ENCODE assay signal across 23 cellular contexts in the genomic region with DNA sequence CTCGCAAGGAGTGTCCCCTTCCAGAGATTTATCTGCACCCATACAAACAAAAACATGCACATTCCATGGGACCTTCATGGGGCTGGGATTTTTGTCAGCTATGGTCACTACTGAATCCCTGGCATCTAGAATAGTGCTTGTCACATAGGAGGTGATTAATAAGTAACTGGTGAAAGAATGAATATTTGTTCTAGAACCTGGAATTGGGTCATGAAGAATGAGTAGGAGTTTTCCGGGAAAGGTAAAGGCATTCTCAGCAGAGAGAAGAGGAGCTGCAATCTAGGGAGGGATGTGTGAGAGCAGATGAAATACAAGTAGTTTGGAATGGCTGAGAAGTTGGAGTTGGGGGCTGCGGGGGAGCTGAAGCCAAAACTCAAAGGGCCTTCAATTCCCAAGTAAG. TPM values are rescaled to one million over a fixed set of nuclear protein-coding genes. Genes with fewer than 3 reads are reported as not detected.
"Had no signal": no experiment of that assay in that cellular context is flagged by ENCODE, and none has a peak within 500 bp of the region (broad histone marks: within the 10 kb centered on the region; RNA-seq: fewer than 3 reads in every experiment).

No MANE protein-coding gene starts in this region.

- H3K27me3 ChIP-seq: adrenal gland, foreskin keratinocyte had no signal

- H3K27ac ChIP-seq: adrenal gland, foreskin keratinocyte, parathyroid adenoma had no signal

- DNase-seq: activated CD4-positive, alpha-beta memory T cell treated with anti-CD3 and anti-CD28 coated beads, Interleukin-2, amount 10 ng/mL, durations not matched to agents 7 days and 5 days; activated CD4-positive, alpha-beta T cell treated with anti-CD3 and anti-CD28 coated beads for 4 hours; activated naive CD4-positive, alpha-beta T cell treated with anti-CD3 and anti-CD28 coated beads, Interleukin-2, amount 50 U/mL, for 16 hours; activated T-cell treated with anti-CD3 and anti-CD28 coated beads, Interleukin-2, amount 50 U/mL, for 1 hour; adrenal gland; effector memory CD8-positive, alpha-beta T cell; foreskin keratinocyte; hypothalamus; islet precursor cell; mammary epithelial cell; stimulated activated CD4-positive, alpha-beta T cell treated with anti-CD3 and anti-CD28 coated beads, Interleukin-4, amount 100 ng/mL, for 1 hour had no signal

- ATAC-seq: effector memory CD8-positive, alpha-beta T cell; foreskin keratinocyte; sciatic nerve had no signal

- H3K9me3 Mint-ChIP-seq: effector memory CD8-positive, alpha-beta T cell had no signal

- H3K9me3 ChIP-seq: adrenal gland had no signal

- H3K27me3 Mint-ChIP-seq: activated CD4-positive, alpha-beta memory T cell treated with anti-CD3 and anti-CD28 coated beads, Interleukin-2, amount 10 ng/mL, durations not matched to agents 7 days and 5 days; effector memory CD8-positive, alpha-beta T cell had no signal

- H3K4me3 Mint-ChIP-seq: activated CD4-positive, alpha-beta memory T cell treated with anti-CD3 and anti-CD28 coated beads, Interleukin-2, amount 10 ng/mL, durations not matched to agents 7 days and 5 days; effector memory CD8-positive, alpha-beta T cell; T-helper 2 cell treated with Interferon-gamma antibody and Interleukin-4, amounts not matched to agents 5 μg/mL and 100 μg/mL, for 36 hours had no signal

- H3K27ac Mint-ChIP-seq: activated CD4-positive, alpha-beta memory T cell treated with anti-CD3 and anti-CD28 coated beads, Interleukin-2, amount 10 ng/mL, durations not matched to agents 7 days and 5 days; T-helper 2 cell treated with Interferon-gamma antibody and Interleukin-4, amounts not matched to agents 5 μg/mL and 100 μg/mL, for 36 hours had no signal

- H3K4me3 ChIP-seq: adrenal gland, smooth muscle cell had no signal

- H3K4me1 ChIP-seq: foreskin keratinocyte had no signal

- H3K36me3 ChIP-seq: adrenal gland had no signal

- FAIRE-seq: astrocyte, bronchial epithelial cell, TTC549 had no signal

RNA-seq across cellular contexts. Expression of gene SLC34A1, which starts 30.0 kb away (rescaled TPM):
- total RNA-seq: adrenal gland, astrocyte, bronchial epithelial cell, chondrocyte, dermis microvascular lymphatic vessel endothelial cell, fibroblast of lung, foreskin keratinocyte, myocyte, sciatic nerve, smooth muscle cell, ureter had no signal

RNA-seq across cellular contexts. Expression of gene PFN3, which starts 46.2 kb away (rescaled TPM):
- total RNA-seq: activated CD4-positive, alpha-beta memory T cell treated with anti-CD3 and anti-CD28 coated beads, Interleukin-2, amount 10 ng/mL, durations not matched to agents 7 days and 5 days; adrenal gland; astrocyte; bronchial epithelial cell; chondrocyte; dermis microvascular lymphatic vessel endothelial cell; fibroblast of lung; foreskin keratinocyte; mammary epithelial cell; myocyte; sciatic nerve; smooth muscle cell; ureter had no signal
